ENCODE assay signal across 19 cellular contexts in the genomic region with DNA sequence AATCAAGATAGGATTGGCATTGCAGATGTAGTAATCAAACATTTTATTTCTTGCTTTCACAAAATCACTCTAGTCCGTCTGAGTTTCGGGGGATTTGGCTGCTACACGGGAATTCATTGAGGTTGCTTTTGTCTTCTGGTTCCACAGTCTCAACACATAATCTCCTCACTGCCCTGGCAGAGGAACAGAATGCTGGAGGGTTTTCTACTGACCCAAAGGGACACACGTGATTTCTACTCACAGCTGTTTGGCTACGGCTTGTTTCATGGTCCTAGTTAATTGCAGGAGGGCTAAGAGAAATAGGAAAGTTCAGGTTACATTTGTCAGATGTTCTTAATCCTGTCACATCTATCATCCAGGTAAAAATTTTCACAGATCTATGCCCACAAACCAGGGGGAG.
DNase-seq lines count a peak whose midpoint lies in the region; ATAC-seq and TF ChIP-seq lines count a peak whose summit lies in the region.
"Had no signal": no experiment of that assay in that cellular context is flagged by ENCODE, and none has a peak within 500 bp of the region (broad histone marks: within the 10 kb centered on the region; RNA-seq: fewer than 3 reads in every experiment).

No MANE protein-coding gene starts in this region.

- H3K36me3 Mint-ChIP-seq in GM23338 (ENCODE audit: low read depth) (no peaks in the 10 kb centered on the region), osteocyte (ENCODE audit: unreplicated experiment) (no peaks in the 10 kb centered on the region)
- H3K36me3 Mint-ChIP-seq: CD8-positive, alpha-beta T cell had no signal

- H3K27ac ChIP-seq in GM23338 (ENCODE audit: low read depth) (no peak overlapping the region), SJCRH30 (peak overlapping the region; percentile 54)
- H3K27ac ChIP-seq: 22Rv1; A549; BLaER1 treated with 17β-estradiol and CSF1 and Interleukin-3, amounts not matched to agents 10 nM and 100 nM; C4-2B had no signal

- H3K27me3 Mint-ChIP-seq in GM23338 (ENCODE audit: insufficient read depth, low read depth, poor library complexity) (no peaks in the 10 kb centered on the region), osteocyte (ENCODE audit: unreplicated experiment) (no peaks in the 10 kb centered on the region)
- H3K27me3 Mint-ChIP-seq: B cell; CD4-positive, alpha-beta T cell had no signal

- H3K27me3 ChIP-seq in GM23338 (ENCODE audit: insufficient read depth) = no peaks in the 10 kb centered on the region
- H3K27me3 ChIP-seq in SJCRH30 = no peaks in the 10 kb centered on the region

- H4K20me1 ChIP-seq in GM23338 (replicated peaks; ENCODE audit: insufficient read depth) = no peaks in the 10 kb centered on the region
- H4K20me1 ChIP-seq: BLaER1 treated with 17β-estradiol and CSF1 and Interleukin-3, amounts not matched to agents 10 nM and 100 nM had no signal

- H3K4me1 Mint-ChIP-seq in GM23338 = no peaks in the 10 kb centered on the region
- peaks cover 20% of the 10 kb centered on the region for H3K4me1 Mint-ChIP-seq in osteocyte (ENCODE audit: unreplicated experiment)
- H3K4me1 Mint-ChIP-seq: B cell had no signal

- H3K4me3 Mint-ChIP-seq in GM23338 (no peak overlapping the region), osteocyte (ENCODE audit: unreplicated experiment) (no peak overlapping the region)
- H3K4me3 Mint-ChIP-seq: B cell; CD4-positive, alpha-beta T cell; CD8-positive, alpha-beta T cell had no signal

- peak overlapping the region; percentile 38; the same call in 1 of the 2 replicates for H2AFZ ChIP-seq in GM23338

- in situ Hi-C loops in GM13976 (cut with MboI; ENCODE audit: low sequenced_read_pairs, unreplicated experiment) = no loop called here

- no peaks in the 10 kb centered on the region for H3F3A ChIP-seq in GM23338 (replicated peaks; ENCODE audit: low read depth)

- 0 out of 2 replicates have a peak, but pooled peaks cover 3% of the 10 kb centered on the region for H3K9me3 ChIP-seq in SJCRH30 (replicated peaks)
- H3K9me3 ChIP-seq: A549; BLaER1 treated with 17β-estradiol and CSF1 and Interleukin-3, amounts not matched to agents 10 nM and 100 nM; Caco-2 had no signal

- H3K27ac Mint-ChIP-seq in GM23338 (no peak overlapping the region), osteocyte (ENCODE audit: unreplicated experiment) (peak overlapping the region; percentile 80)
- H3K27ac Mint-ChIP-seq: B cell; CD4-positive, alpha-beta T cell; CD8-positive, alpha-beta T cell had no signal

- TF ChIP-seq CTCF in GM23338 (conservative IDR thresholded peaks at IDR 0.05; ENCODE audit: low read depth in 2 of 2) (no peak), osteocyte (IDR thresholded peaks at IDR 0.05) (no peak), GM13976 (IDR thresholded peaks at IDR 0.05; ENCODE audit: borderline replicate concordance, control extremely low read depth, extremely low read depth, insufficient read depth, missing control alignments) (no peak)

- H3K4me1 ChIP-seq in GM23338 (ENCODE audit: insufficient read depth) (no peaks in the 10 kb centered on the region), SJCRH30 (0 out of 2 replicates have a peak, but pooled peaks cover 5% of the 10 kb centered on the region)
- H3K4me1 ChIP-seq: A549, Caco-2 had no signal

- H3K4me2 ChIP-seq in GM23338 = no peak overlapping the region
- H3K4me2 ChIP-seq: A549; BLaER1 treated with 17β-estradiol and CSF1 and Interleukin-3, amounts not matched to agents 10 nM and 100 nM had no signal

- H3K9me2 ChIP-seq in GM23338 (ENCODE audit: insufficient read depth) = no peaks in the 10 kb centered on the region

- H3K9me3 Mint-ChIP-seq in GM23338 (no peaks in the 10 kb centered on the region), osteocyte (ENCODE audit: unreplicated experiment) (peaks cover 4% of the 10 kb centered on the region)

- DNase-seq in GM23338 (ENCODE audit: low spot score) = no peak
- peak; percentile 65 to 80 for DNase-seq in SJCRH30
- peak; percentile 34 for DNase-seq in myocyte (ENCODE audit: low read depth)
- DNase-seq in osteocyte (ENCODE audit: extremely low spot score, unreplicated experiment) = no peak
- DNase-seq in effector CD8-positive, alpha-beta T cell (lab: John Stamatoyannopoulos, UW) = no peak
- DNase-seq in GM13976 (ENCODE audit: low spot score) = no peak
- DNase-seq: AML-193; Caco-2; Calu3; CD4-positive, alpha-beta T cell; CD8-positive, alpha-beta T cell; DMS79 treated with DMSO at 0.1 percent for 48 hours; GF-D8 had no signal

- ATAC-seq in GM23338 (no peak), HG03520 (IDR thresholded peaks at IDR 0.05; ENCODE audit: unreplicated experiment) (no peak)
- ATAC-seq: A549; CD8-positive, alpha-beta T cell had no signal

- H3K4me3 ChIP-seq in GM23338 = no peak overlapping the region
- peak overlapping the region; percentile 24 for H3K4me3 ChIP-seq in SJCRH30
- H3K4me3 ChIP-seq: A549; BLaER1 treated with 17β-estradiol and CSF1 and Interleukin-3, amounts not matched to agents 10 nM and 100 nM had no signal

- H3K36me3 ChIP-seq in GM23338 (ENCODE audit: insufficient read depth) (no peaks in the 10 kb centered on the region), SJCRH30 (no peaks in the 10 kb centered on the region)
- H3K36me3 ChIP-seq: BLaER1 treated with 17β-estradiol and CSF1 and Interleukin-3, amounts not matched to agents 10 nM and 100 nM had no signal

- no peaks in the 10 kb centered on the region for H3K79me2 ChIP-seq in GM23338 (replicated peaks; ENCODE audit: insufficient read depth)

TF ChIP-seq in GM23338, 12 proteins besides CTCF, POLR2A, EP300 and RAD21 (continues in another document):
- no peak for TF ChIP-seq NANOG (IDR thresholded peaks at IDR 0.05; ENCODE audit: borderline replicate concordance)
- no peak for TF ChIP-seq JUNB (IDR thresholded peaks at IDR 0.05; ENCODE audit: unreplicated experiment)
- TF ChIP-seq, protein P1, sequence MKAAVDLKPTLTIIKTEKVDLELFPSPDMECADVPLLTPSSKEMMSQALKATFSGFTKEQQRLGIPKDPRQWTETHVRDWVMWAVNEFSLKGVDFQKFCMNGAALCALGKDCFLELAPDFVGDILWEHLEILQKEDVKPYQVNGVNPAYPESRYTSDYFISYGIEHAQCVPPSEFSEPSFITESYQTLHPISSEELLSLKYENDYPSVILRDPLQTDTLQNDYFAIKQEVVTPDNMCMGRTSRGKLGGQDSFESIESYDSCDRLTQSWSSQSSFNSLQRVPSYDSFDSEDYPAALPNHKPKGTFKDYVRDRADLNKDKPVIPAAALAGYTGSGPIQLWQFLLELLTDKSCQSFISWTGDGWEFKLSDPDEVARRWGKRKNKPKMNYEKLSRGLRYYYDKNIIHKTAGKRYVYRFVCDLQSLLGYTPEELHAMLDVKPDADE (IDR thresholded peaks at IDR 0.05) = no peak
- TF ChIP-seq EZH2phosphoT487 (IDR thresholded peaks at IDR 0.05; ENCODE audit: unreplicated experiment) = no peak
- TF ChIP-seq EZH2 (IDR thresholded peaks at IDR 0.05; ENCODE audit: low read depth, unreplicated experiment) = no peak
- no peak for TF ChIP-seq STAT1 (IDR thresholded peaks at IDR 0.05; ENCODE audit: unreplicated experiment)
- no peak for TF ChIP-seq CREB1 (CRISPR knock-in tag; IDR thresholded peaks at IDR 0.05; ENCODE audit: low read depth)

Comparison
In these comparisons a context has a peak if more than half of its experiments do, and no peak if none do; other contexts are left out.
1. DNase-seq: peak in SJCRH30 (2 of 2) and myocyte (single experiment); none in GM23338 (single experiment), osteocyte (single experiment), effector CD8-positive, alpha-beta T cell (single experiment) and GM13976 (single experiment).